In genomic region chr5:140267201-140267540, GRCh38 we compare ENCODE assay signal across 1 cellular context.
TF ChIP-seq lines count a peak whose summit lies in the region.

No MANE protein-coding gene starts in this region.

TF ChIP-seq in WTC11, 78 proteins besides CTCF, POLR2A, EP300 and RAD21 (continued from another document):
- TF ChIP-seq ATF6 (CRISPR knock-in tag; IDR thresholded peaks at IDR 0.05): no peak
- no peak for TF ChIP-seq SMAD3 (CRISPR knock-in tag; IDR thresholded peaks at IDR 0.05; ENCODE audit: borderline replicate concordance)
